Comparison of ENCODE assay signal across 12 cellular contexts in genomic region chr5:76855961-76856360, GRCh38. TPM values are rescaled to one million over a fixed set of nuclear protein-coding genes. Genes with fewer than 3 reads are reported as not detected.
DNase-seq lines count a peak whose midpoint lies in the region; ATAC-seq, FAIRE-seq and TF ChIP-seq lines count a peak whose summit lies in the region.
"Had no signal": no experiment of that assay in that cellular context is flagged by ENCODE, and none has a peak within 500 bp of the region (broad histone marks: within the 10 kb centered on the region; RNA-seq: fewer than 3 reads in every experiment).

No MANE protein-coding gene starts in this region.

- H3K27ac Mint-ChIP-seq in activated CD8-positive, alpha-beta memory T cell treated with anti-CD3 and anti-CD28 coated beads, Interleukin-2, amount 10 ng/mL, durations not matched to agents 7 days and 5 days: peak overlapping the region; percentile 88
- peak overlapping the region; percentile 89 for H3K27ac Mint-ChIP-seq in T-helper 2 cell treated with Interferon-gamma antibody and Interleukin-4, amounts not matched to agents 5 μg/mL and 100 μg/mL, for 36 hours
- H3K27ac Mint-ChIP-seq in stimulated activated naive CD8-positive, alpha-beta T cell treated with anti-CD3 and anti-CD28 coated beads, Interleukin-15, amount 100 ng/mL, for 72 hours: peak overlapping the region; percentile 71 to 79
- H3K27ac Mint-ChIP-seq in type B pancreatic cell: no peak overlapping the region
- H3K27ac Mint-ChIP-seq: mesothelial cell of epicardium had no signal

- H3K27me3 ChIP-seq in endothelial cell of umbilical vein (ENCODE audit: control insufficient read depth in 2 of 2, insufficient read depth in 2 of 2, low read length in 2 of 2): no peaks in the 10 kb centered on the region

- H3K4me3 Mint-ChIP-seq in activated CD8-positive, alpha-beta memory T cell treated with anti-CD3 and anti-CD28 coated beads, Interleukin-2, amount 10 ng/mL, durations not matched to agents 7 days and 5 days: peak overlapping the region; percentile 13
- H3K4me3 Mint-ChIP-seq in T-helper 2 cell treated with Interferon-gamma antibody and Interleukin-4, amounts not matched to agents 5 μg/mL and 100 μg/mL, for 36 hours: peak overlapping the region; percentile 75
- peak overlapping the region; percentile 32 to 42 for H3K4me3 Mint-ChIP-seq in stimulated activated naive CD8-positive, alpha-beta T cell treated with anti-CD3 and anti-CD28 coated beads, Interleukin-15, amount 100 ng/mL, for 72 hours
- no peak overlapping the region for H3K4me3 Mint-ChIP-seq in type B pancreatic cell
- H3K4me3 Mint-ChIP-seq: mesothelial cell of epicardium had no signal

- POLR2A ChIA-PET in endothelial cell of umbilical vein (lab: Charles Lee): no interaction called here

- FAIRE-seq in endothelial cell of umbilical vein (lab: Jason Lieb, UNC): peak; percentile 83
- FAIRE-seq: endometrium had no signal

- H3K27ac ChIP-seq in endothelial cell of umbilical vein (ENCODE audit: insufficient read depth, low read depth, low read length): no peak overlapping the region

- no peak for TF ChIP-seq POLR2A in endothelial cell of umbilical vein (IDR thresholded peaks at IDR 0.05; ENCODE audit: low read depth, low read length)

- H3K4me1 ChIP-seq in endothelial cell of umbilical vein (ENCODE audit: control insufficient read depth, extremely low read depth, insufficient read depth, low read length): peaks cover 5% of the 10 kb centered on the region

- H3K9me3 ChIP-seq in endothelial cell of umbilical vein (replicated peaks; ENCODE audit: control insufficient read depth, insufficient read depth, low read length): no peaks in the 10 kb centered on the region

- dilution Hi-C loops in endothelial cell of umbilical vein (cut with MboI; ENCODE audit: extremely low pct_ligation_motif_present, low sequenced_read_pairs): no loop called here

- H4K20me1 ChIP-seq in endothelial cell of umbilical vein (replicated peaks; ENCODE audit: control insufficient read depth, extremely low read depth, insufficient read depth, low read length): no peaks in the 10 kb centered on the region

- peak overlapping the region; percentile 74 for H2AFZ ChIP-seq in endothelial cell of umbilical vein (ENCODE audit: low read depth, low read length)

- DNase-seq in activated CD8-positive, alpha-beta memory T cell treated with anti-CD3 and anti-CD28 coated beads, Interleukin-2, amount 10 ng/mL, durations not matched to agents 7 days and 5 days: peak; percentile 71
- no peak for DNase-seq in activated CD8-positive, alpha-beta memory T cell treated with anti-CD3 and anti-CD28 coated beads, Interleukin-2, amount 50 U/mL, for 4 hours
- DNase-seq in T-helper 2 cell treated with Interferon-gamma antibody and Interleukin-4, amounts not matched to agents 5 μg/mL and 100 μg/mL, for 36 hours (ENCODE audit: low spot score): peak; percentile 34
- peak; percentile 26 for DNase-seq in endothelial cell of umbilical vein (ENCODE audit: low read depth, low spot score)
- peak; percentile 12 to 36 for DNase-seq in stimulated activated naive CD8-positive, alpha-beta T cell treated with anti-CD3 and anti-CD28 coated beads, Interleukin-15, amount 100 ng/mL, for 72 hours
- no peak for DNase-seq in type B pancreatic cell (ENCODE audit: extremely low spot score, unreplicated experiment)
- no peak for DNase-seq in NCI-H2227 treated with DMSO at 0.1 percent for 48 hours (lab: John Stamatoyannopoulos, UW)

- peaks cover 40% of the 10 kb centered on the region for H3K4me1 Mint-ChIP-seq in activated CD8-positive, alpha-beta memory T cell treated with anti-CD3 and anti-CD28 coated beads, Interleukin-2, amount 10 ng/mL, durations not matched to agents 7 days and 5 days
- H3K4me1 Mint-ChIP-seq in T-helper 2 cell treated with Interferon-gamma antibody and Interleukin-4, amounts not matched to agents 5 μg/mL and 100 μg/mL, for 36 hours (ENCODE audit: low read depth): peaks cover 46% of the 10 kb centered on the region
- H3K4me1 Mint-ChIP-seq in stimulated activated naive CD8-positive, alpha-beta T cell treated with anti-CD3 and anti-CD28 coated beads, Interleukin-15, amount 100 ng/mL, for 72 hours: peaks cover 19% of the 10 kb centered on the region
- H3K4me1 Mint-ChIP-seq in type B pancreatic cell (ENCODE audit: unreplicated experiment): no peaks in the 10 kb centered on the region
- H3K4me1 Mint-ChIP-seq: mesothelial cell of epicardium had no signal

- no peaks in the 10 kb centered on the region for H3K79me2 ChIP-seq in endothelial cell of umbilical vein (ENCODE audit: control insufficient read depth, insufficient read depth, low read length)

- H3K9me1 ChIP-seq in endothelial cell of umbilical vein (replicated peaks; ENCODE audit: control insufficient read depth, extremely low read depth, insufficient read depth, low read length): no peaks in the 10 kb centered on the region

- intact Hi-C loops in endothelial cell of umbilical vein (cut with micrococcal nuclease): loop anchor here (5.0 kb wide), 1 partner anchor 84 kb away; no protein-coding TSS in a partner anchor

- H3K36me3 Mint-ChIP-seq in activated CD8-positive, alpha-beta memory T cell treated with anti-CD3 and anti-CD28 coated beads, Interleukin-2, amount 10 ng/mL, durations not matched to agents 7 days and 5 days: peaks cover 27% of the 10 kb centered on the region
- peaks cover 30% of the 10 kb centered on the region for H3K36me3 Mint-ChIP-seq in T-helper 2 cell treated with Interferon-gamma antibody and Interleukin-4, amounts not matched to agents 5 μg/mL and 100 μg/mL, for 36 hours (ENCODE audit: low read depth)
- no peaks in the 10 kb centered on the region for H3K36me3 Mint-ChIP-seq in type B pancreatic cell
- H3K36me3 Mint-ChIP-seq: mesothelial cell of epicardium had no signal

- TF ChIP-seq CTCF in endothelial cell of umbilical vein (IDR thresholded peaks at IDR 0.05; ENCODE audit: extremely low read depth in 1 of 2, insufficient read depth in 1 of 2, low read depth in 1 of 2, low read length in 2 of 2) (no peak), type B pancreatic cell (conservative IDR thresholded peaks at IDR 0.05) (no peak)

- peak; percentile 93 for ATAC-seq in activated CD8-positive, alpha-beta memory T cell treated with anti-CD3 and anti-CD28 coated beads, Interleukin-2, amount 10 ng/mL, durations not matched to agents 7 days and 5 days
- ATAC-seq in stimulated activated naive CD8-positive, alpha-beta T cell treated with anti-CD3 and anti-CD28 coated beads, Interleukin-15, amount 100 ng/mL, for 72 hours: peak; percentile 85
- no peak for ATAC-seq in GM18870 (IDR thresholded peaks at IDR 0.05; ENCODE audit: unreplicated experiment)

- peaks cover 15% of the 10 kb centered on the region for H3K9me3 Mint-ChIP-seq in activated CD8-positive, alpha-beta memory T cell treated with anti-CD3 and anti-CD28 coated beads, Interleukin-2, amount 10 ng/mL, durations not matched to agents 7 days and 5 days (ENCODE audit: low read depth)
- peaks cover 22% of the 10 kb centered on the region for H3K9me3 Mint-ChIP-seq in T-helper 2 cell treated with Interferon-gamma antibody and Interleukin-4, amounts not matched to agents 5 μg/mL and 100 μg/mL, for 36 hours
- peaks cover 8 to 13% of the 10 kb centered on the region in 2 donors for H3K9me3 Mint-ChIP-seq in stimulated activated naive CD8-positive, alpha-beta T cell treated with anti-CD3 and anti-CD28 coated beads, Interleukin-15, amount 100 ng/mL, for 72 hours
- no peaks in the 10 kb centered on the region for H3K9me3 Mint-ChIP-seq in type B pancreatic cell

- CTCF ChIA-PET in activated CD8-positive, alpha-beta memory T cell treated with anti-CD3 and anti-CD28 coated beads, Interleukin-2, amount 10 ng/mL, durations not matched to agents 7 days and 5 days (lab: Charles Lee): interaction anchor here (0.9 to 2.6 kb wide), 4 partner anchors 12 to 174 kb away, joined by 3 to 20 read pairs (median 4); partner anchors contain the start of gene AGGF1
- CTCF ChIA-PET in endothelial cell of umbilical vein (lab: Charles Lee): no interaction called here

- no peaks in the 10 kb centered on the region for H3K27me3 Mint-ChIP-seq in activated CD8-positive, alpha-beta memory T cell treated with anti-CD3 and anti-CD28 coated beads, Interleukin-2, amount 10 ng/mL, durations not matched to agents 7 days and 5 days
- no peaks in the 10 kb centered on the region for H3K27me3 Mint-ChIP-seq in T-helper 2 cell treated with Interferon-gamma antibody and Interleukin-4, amounts not matched to agents 5 μg/mL and 100 μg/mL, for 36 hours (ENCODE audit: low read depth)
- H3K27me3 Mint-ChIP-seq in stimulated activated naive CD8-positive, alpha-beta T cell treated with anti-CD3 and anti-CD28 coated beads, Interleukin-15, amount 100 ng/mL, for 72 hours: no peaks in the 10 kb centered on the region
- H3K27me3 Mint-ChIP-seq in type B pancreatic cell: no peaks in the 10 kb centered on the region

- H3K36me3 ChIP-seq in endothelial cell of umbilical vein (ENCODE audit: control insufficient read depth in 2 of 2, extremely low read depth in 1 of 2, insufficient read depth in 2 of 2, low read length in 2 of 2): no peaks in the 10 kb centered on the region

- no peak overlapping the region for H3K4me2 ChIP-seq in endothelial cell of umbilical vein (ENCODE audit: insufficient read depth, low read length)

- no peak overlapping the region for H3K9ac ChIP-seq in endothelial cell of umbilical vein (replicated peaks; ENCODE audit: extremely low read depth, insufficient read depth, low read length)

- BruUV-seq in endothelial cell of umbilical vein (replicated peaks; lab: Mats Ljungman, UMichigan): no TSS peak

- H3K4me3 ChIP-seq in endothelial cell of umbilical vein (replicated peaks in 1 of 3; ENCODE audit: insufficient read depth in 1 of 3, low read depth in 1 of 3, low read length in 3 of 3): no peak overlapping the region

RNA-seq across cellular contexts. Expression of gene S100Z, which starts 6.1 kb away (rescaled TPM):
- 1 to 10 TPM in 1 of 2 experiments, under 1 TPM in 1; 0.42 to 2.1 TPM for total RNA-seq in activated CD8-positive, alpha-beta memory T cell treated with anti-CD3 and anti-CD28 coated beads, Interleukin-2, amount 10 ng/mL, durations not matched to agents 7 days and 5 days
- total RNA-seq in endothelial cell of umbilical vein: not detected in 2 replicates
- not detected in 2 replicates for polyA plus RNA-seq in endothelial cell of umbilical vein
- polyA plus RNA-seq in endothelial cell of umbilical vein (2011; cell fraction: cytosol; rRNA removed): not detected in 2 replicates
- polyA plus RNA-seq in endothelial cell of umbilical vein (2011; cell fraction: nucleus; rRNA removed): not detected in 2 replicates
- polyA plus RNA-seq in endothelial cell of umbilical vein (2012): not detected in 2 replicates
- not detected in 2 replicates for polyA minus RNA-seq in endothelial cell of umbilical vein
- not detected for polyA minus RNA-seq in endothelial cell of umbilical vein (2011; cell fraction: cytosol; rRNA and poly(A)+ RNA removed)
- not detected in 2 replicates for polyA minus RNA-seq in endothelial cell of umbilical vein (2011; cell fraction: nucleus; rRNA and poly(A)+ RNA removed)
- total RNA-seq in type B pancreatic cell (ENCODE audit: low replicate concordance): 0.56 and 0.67 TPM in 2 replicates
- total RNA-seq: LHCN-M2 had no signal
- polyA plus RNA-seq: AG04450 had no signal

RNA-seq across cellular contexts. Expression of gene F2RL1, which starts 37.1 kb away (rescaled TPM):
- under 1 TPM; 0.47 to 0.82 TPM for total RNA-seq in activated CD8-positive, alpha-beta memory T cell treated with anti-CD3 and anti-CD28 coated beads, Interleukin-2, amount 10 ng/mL, durations not matched to agents 7 days and 5 days
- 21.9 and 42.6 TPM in 2 replicates for total RNA-seq in endothelial cell of umbilical vein
- 20.7 and 21.8 TPM in 2 replicates for polyA plus RNA-seq in endothelial cell of umbilical vein
- polyA plus RNA-seq in endothelial cell of umbilical vein (2011; cell fraction: cytosol; rRNA removed): 20.4 and 21.6 TPM in 2 replicates
- 9.3 and 11.9 TPM in 2 replicates for polyA plus RNA-seq in endothelial cell of umbilical vein (2011; cell fraction: nucleus; rRNA removed)
- polyA plus RNA-seq in endothelial cell of umbilical vein (2012): 68.7 and 80.5 TPM in 2 replicates
- 63.3 and 82.4 TPM in 2 replicates for polyA minus RNA-seq in endothelial cell of umbilical vein
- not detected for polyA minus RNA-seq in endothelial cell of umbilical vein (2011; cell fraction: cytosol; rRNA and poly(A)+ RNA removed)
- polyA minus RNA-seq in endothelial cell of umbilical vein (2011; cell fraction: nucleus; rRNA and poly(A)+ RNA removed): 11.8 and 23.2 TPM in 2 replicates
- 10.9 and 35.2 TPM in 2 replicates for total RNA-seq in type B pancreatic cell (ENCODE audit: low replicate concordance)

Comparison
In these comparisons a context has a peak if more than half of its experiments do, and no peak if none do; other contexts are left out.
1. DNase-seq: peak in activated CD8-positive, alpha-beta memory T cell treated with anti-CD3 and anti-CD28 coated beads, Interleukin-2, amount 10 ng/mL, durations not matched to agents 7 days and 5 days (single experiment), T-helper 2 cell treated with Interferon-gamma antibody and Interleukin-4, amounts not matched to agents 5 μg/mL and 100 μg/mL, for 36 hours (single experiment), endothelial cell of umbilical vein (single experiment) and stimulated activated naive CD8-positive, alpha-beta T cell treated with anti-CD3 and anti-CD28 coated beads, Interleukin-15, amount 100 ng/mL, for 72 hours (2 of 2); none in activated CD8-positive, alpha-beta memory T cell treated with anti-CD3 and anti-CD28 coated beads, Interleukin-2, amount 50 U/mL, for 4 hours (single experiment), type B pancreatic cell (single experiment) and NCI-H2227 treated with DMSO at 0.1 percent for 48 hours (single experiment).